ENCODE assay signal across 9 cellular contexts in genomic region chr7:91942312-91942711, GRCh38. TPM values are rescaled to one million over a fixed set of nuclear protein-coding genes. Genes with fewer than 3 reads are reported as not detected.
DNase-seq lines count a peak whose midpoint lies in the region; ATAC-seq and TF ChIP-seq lines count a peak whose summit lies in the region.
"Had no signal": no experiment of that assay in that cellular context is flagged by ENCODE, and none has a peak within 500 bp of the region (broad histone marks: within the 10 kb centered on the region; RNA-seq: fewer than 3 reads in every experiment).

No MANE protein-coding gene starts in this region.

- peaks cover 34 to 60% (median 38%) of the 10 kb centered on the region in 3 donors for H3K4me1 Mint-ChIP-seq in naive B cell

- ATAC-seq in naive B cell (ENCODE audit: low read depth in 2 of 2) (no peak), HG03196 (IDR thresholded peaks at IDR 0.05; ENCODE audit: unreplicated experiment) (no peak), GM21367 (IDR thresholded peaks at IDR 0.05; ENCODE audit: unreplicated experiment) (no peak), HG03460 (IDR thresholded peaks at IDR 0.05; ENCODE audit: unreplicated experiment) (no peak)

- H3K27me3 ChIP-seq in AG04450 (ENCODE audit: control insufficient read depth, insufficient read depth, low read length): no peaks in the 10 kb centered on the region
- H3K27me3 ChIP-seq in HUES6 (ENCODE audit: control insufficient read depth, insufficient read depth, low read length): peaks cover 26% of the 10 kb centered on the region
- no peaks in the 10 kb centered on the region for H3K27me3 ChIP-seq in brain microvascular endothelial cell (replicated peaks)

- H3K9ac ChIP-seq in HUES6 (ENCODE audit: low read length): no peak overlapping the region

- no peaks in the 10 kb centered on the region; the same call in 1 of the 2 replicates for H3K9me3 ChIP-seq in AG04450 (ENCODE audit: control insufficient read depth, insufficient read depth, low read length)
- H3K9me3 ChIP-seq in HUES6 (ENCODE audit: control insufficient read depth, insufficient read depth, low read depth, low read length): no peaks in the 10 kb centered on the region

- peaks cover 0 to 4% of the 10 kb centered on the region in 2 donors for H3K36me3 Mint-ChIP-seq in naive B cell

- TF ChIP-seq CTCF in AG04450 (IDR thresholded peaks at IDR 0.05; ENCODE audit: low read depth, low read length): no peak
- no peak for TF ChIP-seq CTCF in brain microvascular endothelial cell (IDR thresholded peaks at IDR 0.05; ENCODE audit: low read depth, low read length, missing control alignments)

- H3K4me3 Mint-ChIP-seq in naive B cell: peak overlapping the region in 7 of 8 donors; percentile 2 to 100 (median 95)

- H3K36me3 ChIP-seq in HUES6 (ENCODE audit: control insufficient read depth, insufficient read depth, low read length) (no peaks in the 10 kb centered on the region), brain microvascular endothelial cell (replicated peaks) (no peaks in the 10 kb centered on the region)

- no peaks in the 10 kb centered on the region for H3K27me3 Mint-ChIP-seq in naive B cell

- H3K27ac Mint-ChIP-seq in naive B cell: peak overlapping the region in 5 of 6 donors; percentile 36 to 97 (median 62)

- H3K4me3 ChIP-seq in AG04450 (ENCODE audit: low read depth, low read length) (peak overlapping the region; percentile 89), HUES6 (ENCODE audit: low read depth, low read length) (0 out of 2 replicates have a peak overlapping the region, but pooled peaks have one; percentile 98), brain microvascular endothelial cell (ENCODE audit: low read depth, low read length) (peak overlapping the region; percentile 95)

- POLR2A ChIA-PET in AG04450 (lab: Yijun Ruan, JAX): interaction anchor here (0.6 kb wide), 1 partner anchor 48 kb away, joined by 3 read pairs; no protein-coding TSS in a partner anchor

- no peak overlapping the region for H3K27ac ChIP-seq in AG04450 (ENCODE audit: low read depth, low read length)
- no peak overlapping the region for H3K27ac ChIP-seq in HUES6 (ENCODE audit: low read depth, low read length)
- no peak overlapping the region for H3K27ac ChIP-seq in brain microvascular endothelial cell

- no peak for DNase-seq in AG04450 (ENCODE audit: low read depth, low spot score)
- no peak for DNase-seq in brain microvascular endothelial cell
- no peak for DNase-seq in naive B cell
- no peak for DNase-seq in NCI-H526 (lab: John Stamatoyannopoulos, UW)
- DNase-seq: stimulated activated CD4-positive, alpha-beta T cell treated with anti-CD3 and anti-CD28 coated beads, Interleukin-4, amount 100 ng/mL, for 24 hours had no signal

- no peaks in the 10 kb centered on the region for H3K9me3 Mint-ChIP-seq in naive B cell

- H3K4me1 ChIP-seq in HUES6 (ENCODE audit: control insufficient read depth, insufficient read depth, low read length): peaks cover 4% of the 10 kb centered on the region

- in situ Hi-C loops in brain microvascular endothelial cell (cut with HindIII; ENCODE audit: low pct_ligation_motif_present, low sequenced_read_pairs): no loop called here

- CTCF ChIA-PET in AG04450 (lab: Charles Lee): interaction anchor here (0.6 to 1.2 kb wide), 3 partner anchors 62 to 505 kb away, joined by 3 to 8 read pairs (median 4); partner anchors contain the start of genes GATAD1 and MTERF1

RNA-seq across cellular contexts. Expression of gene AKAP9, which starts 1.6 kb away (rescaled TPM):
- polyA plus RNA-seq in AG04450 (2011; rRNA removed) (17.2 and 24.3 TPM in 2 replicates), naive B cell (ENCODE audit: low read depth in 6 of 6) (10 to 100 TPM; 18.2 to 52.9 (median 21.0) TPM)
- polyA minus RNA-seq in AG04450 (2011; rRNA and poly(A)+ RNA removed): 21.3 and 39.7 TPM in 2 replicates
